ENCODE assay signal across 23 cellular contexts in genomic region chr3:107520535-107520934, GRCh38.
"Had no signal": no experiment of that assay in that cellular context is flagged by ENCODE, and none has a peak within 500 bp of the region (broad histone marks: within the 10 kb centered on the region; RNA-seq: fewer than 3 reads in every experiment).

No MANE protein-coding gene starts in this region.

- H3K27ac ChIP-seq: neural progenitor cell, ovary, parathyroid adenoma, psoas muscle, right lobe of liver, sigmoid colon, stomach, thoracic aorta, tibial artery, transverse colon, upper lobe of right lung, uterus had no signal

- H3K4me1 ChIP-seq: neural progenitor cell, parathyroid adenoma, uterus had no signal

- H3K27me3 ChIP-seq: neural progenitor cell, ovary, right lobe of liver, sigmoid colon, stomach, tibial artery, transverse colon, uterus had no signal

- H3K9ac ChIP-seq: neural progenitor cell, parathyroid adenoma had no signal

- ATAC-seq: natural killer cell; psoas muscle; right cardiac atrium; right lobe of liver; stimulated activated effector memory CD8-positive, alpha-beta T cell treated with anti-CD3 and anti-CD28 coated beads, Interleukin-12 subunit alpha, Interleukin-12 subunit beta, amount 100 ng/mL, for 72 hours; stimulated activated naive B cell treated with anti-CD40 and anti-IgM and Interleukin-4, amounts not matched to agents 10 μg/mL and 1 μg/mL and 100 μg/mL, for 72 hours; upper lobe of right lung had no signal

- H3K9me3 ChIP-seq: ovary, psoas muscle, right lobe of liver, sigmoid colon, stomach, thoracic aorta, tibial artery, transverse colon, upper lobe of right lung, uterus had no signal

- H3K4me3 ChIP-seq: neural progenitor cell, ovary, psoas muscle, right lobe of liver, sigmoid colon, stomach, thoracic aorta, tibial artery, transverse colon, upper lobe of right lung, uterus had no signal

- DNase-seq: natural killer cell; occipital lobe; ovary; psoas muscle; right lobe of liver; sigmoid colon; small intestine; stimulated activated CD4-positive, alpha-beta T cell treated with anti-CD3 and anti-CD28 coated beads, Interleukin-15, amount 100 ng/mL, for 24 hours; stimulated activated CD4-positive, alpha-beta T cell treated with anti-CD3 and anti-CD28 coated beads, Interleukin-2, amount 100 ng/mL, for 24 hours; stimulated activated CD4-positive, alpha-beta T cell treated with anti-CD3 and anti-CD28 coated beads, Interleukin-2, amount 100 ng/mL, for 48 hours; stimulated activated CD4-positive, alpha-beta T cell treated with anti-CD3 and anti-CD28 coated beads, Interleukin-4, amount 100 ng/mL, for 24 hours; stimulated activated naive B cell treated with anti-CD40 and anti-IgM and Interleukin-4, amounts not matched to agents 10 μg/mL and 1 μg/mL and 100 μg/mL, for 72 hours; stimulated activated naive CD4-positive, alpha-beta T cell treated with Interleukin-2 at 50 U/mL for 16 hours; stomach; tibial artery; transverse colon; upper lobe of right lung; uterus had no signal

- H3K36me3 ChIP-seq: neural progenitor cell, ovary, right lobe of liver, sigmoid colon, stomach, thoracic aorta, tibial artery, transverse colon, upper lobe of right lung, uterus had no signal
